Comparison of ENCODE assay signal across 12 cellular contexts in genomic region chr2:230601510-230601909, GRCh38.
DNase-seq lines count a peak whose midpoint lies in the region; ATAC-seq and TF ChIP-seq lines count a peak whose summit lies in the region.
"Had no signal": no experiment of that assay in that cellular context is flagged by ENCODE, and none has a peak within 500 bp of the region (broad histone marks: within the 10 kb centered on the region; RNA-seq: fewer than 3 reads in every experiment).

No MANE protein-coding gene starts in this region.

- no peaks in the 10 kb centered on the region for H3F3A ChIP-seq in SK-N-SH (replicated peaks; ENCODE audit: insufficient read depth)

- H3K36me3 Mint-ChIP-seq in CD4-positive, CD25-positive, alpha-beta regulatory T cell = peaks cover 4% of the 10 kb centered on the region

- no peak for ATAC-seq in CD4-positive, CD25-positive, alpha-beta regulatory T cell (ENCODE audit: low read depth in 2 of 2)
- peak; percentile 54 for ATAC-seq in GM18873 (IDR thresholded peaks at IDR 0.05; ENCODE audit: low FRiP score, unreplicated experiment)
- ATAC-seq in HG02870 (IDR thresholded peaks at IDR 0.05; ENCODE audit: unreplicated experiment) = peak; percentile 62
- ATAC-seq in GM19397 (IDR thresholded peaks at IDR 0.05; ENCODE audit: unreplicated experiment) = no peak

- no peak for TF ChIP-seq EP300 in SK-N-SH (IDR thresholded peaks at IDR 0.05; ENCODE audit: borderline replicate concordance in 1 of 2, low read depth in 1 of 2, low read length in 1 of 2)

- H3K4me2 ChIP-seq in OCI-LY3 (ENCODE audit: low read length) (peak overlapping the region; percentile 66), SK-N-SH (no peak overlapping the region)

- WGBS in SK-N-SH (ENCODE audit: low lambda C conversion rate) = 77% methylated on average over 7 of the region's 7 CpGs

- no peak for TF ChIP-seq CTCF in OCI-LY3 (IDR thresholded peaks at IDR 0.05; ENCODE audit: low read depth, low read length)
- TF ChIP-seq CTCF in SK-N-SH (IDR thresholded peaks at IDR 0.05) = no peak

- H3K9ac ChIP-seq in OCI-LY3 (ENCODE audit: low read length) = peak overlapping the region; percentile 52
- H3K9ac ChIP-seq in SK-N-SH = no peak overlapping the region
- H3K9ac ChIP-seq: GM23248 had no signal

- H4K20me1 ChIP-seq in OCI-LY3 (ENCODE audit: insufficient read depth, low read length) (no peaks in the 10 kb centered on the region), SK-N-SH (ENCODE audit: insufficient read depth) (no peaks in the 10 kb centered on the region)

- peaks cover 56% of the 10 kb centered on the region for H3K4me1 ChIP-seq in CD4-positive, CD25-positive, alpha-beta regulatory T cell (ENCODE audit: control insufficient read depth, insufficient read depth, low read length, poor library complexity, severe bottlenecking)
- H3K4me1 ChIP-seq in OCI-LY3 (ENCODE audit: low read length) (peaks cover 67% of the 10 kb centered on the region), SK-N-SH (ENCODE audit: control insufficient read depth in 1 of 2, insufficient read depth in 2 of 2, low read depth in 1 of 2, low read length in 1 of 2) (no peaks in the 10 kb centered on the region)

- peak in 1 of 3 donors; percentile 43 for DNase-seq in CD4-positive, CD25-positive, alpha-beta regulatory T cell
- DNase-seq in NCI-H1694 treated with DMSO at 0.1 percent for 48 hours (lab: John Stamatoyannopoulos, UW) (no peak), SK-N-SH (no peak), HEK293T (ENCODE audit: extremely low spot score) (no peak)
- DNase-seq: GM23248, islet precursor cell, NCI-H1417 had no signal

- H3K9me2 ChIP-seq in SK-N-SH = no peaks in the 10 kb centered on the region

- H3K79me2 ChIP-seq in OCI-LY3 (ENCODE audit: low read length) (peaks cover 3% of the 10 kb centered on the region; the same call in 1 of the 2 replicates), SK-N-SH (ENCODE audit: insufficient read depth) (no peaks in the 10 kb centered on the region)

- H3K36me3 ChIP-seq in CD4-positive, CD25-positive, alpha-beta regulatory T cell (ENCODE audit: control insufficient read depth, insufficient read depth, low read length) = no peaks in the 10 kb centered on the region
- H3K36me3 ChIP-seq in OCI-LY3 (replicated peaks; ENCODE audit: low read depth, low read length) (no peaks in the 10 kb centered on the region), SK-N-SH (replicated peaks in 1 of 2; ENCODE audit: control insufficient read depth in 1 of 2, insufficient read depth in 2 of 2, low read length in 1 of 2) (no peaks in the 10 kb centered on the region)

- CTCF ChIA-PET in SK-N-SH (lab: Yijun Ruan, JAX) = interaction anchor here (0.6 to 1.6 kb wide), 3 partner anchors 8 to 198 kb away, joined by 3 to 4 read pairs (median 3); no protein-coding TSS in a partner anchor
- CTCF ChIA-PET in HEK293T (lab: Yijun Ruan, JAX) = no interaction called here

- H2AFZ ChIP-seq in OCI-LY3 (ENCODE audit: low read depth, low read length) (no peak overlapping the region), SK-N-SH (ENCODE audit: low read depth) (no peak overlapping the region)
- H2AFZ ChIP-seq: GM23248 had no signal

- peak overlapping the region in 2 of 3 donors; percentile 54 to 89 for H3K27ac Mint-ChIP-seq in CD4-positive, CD25-positive, alpha-beta regulatory T cell

- no peaks in the 10 kb centered on the region for H3K27me3 ChIP-seq in CD4-positive, CD25-positive, alpha-beta regulatory T cell (ENCODE audit: control insufficient read depth, insufficient read depth, low read length)
- no peaks in the 10 kb centered on the region for H3K27me3 ChIP-seq in OCI-LY3 (ENCODE audit: low read depth, low read length)
- no peaks in the 10 kb centered on the region for H3K27me3 ChIP-seq in SK-N-SH (ENCODE audit: insufficient read depth)

- no peaks in the 10 kb centered on the region for H3K27me3 Mint-ChIP-seq in CD4-positive, CD25-positive, alpha-beta regulatory T cell

- H3K9me3 Mint-ChIP-seq in CD4-positive, CD25-positive, alpha-beta regulatory T cell = peaks cover 0 to 30% (median 5%) of the 10 kb centered on the region in 7 donors

- H3K4me3 Mint-ChIP-seq in CD4-positive, CD25-positive, alpha-beta regulatory T cell = peak overlapping the region in 3 of 4 donors; percentile 16 to 79 (median 71)

- no peak overlapping the region for H3K4me3 ChIP-seq in CD4-positive, CD25-positive, alpha-beta regulatory T cell (ENCODE audit: low read depth, low read length)
- H3K4me3 ChIP-seq in OCI-LY3 (ENCODE audit: low read length) (peak overlapping the region; percentile 35; the same call in 1 of the 2 replicates), SK-N-SH (ENCODE audit: low read depth in 2 of 2, low read length in 1 of 2) (no peak overlapping the region)
- H3K4me3 ChIP-seq: GM23248 had no signal

- H3K27ac ChIP-seq in CD4-positive, CD25-positive, alpha-beta regulatory T cell (ENCODE audit: insufficient read depth, low read length, poor library complexity, severe bottlenecking) = peak overlapping the region; percentile 84
- peak overlapping the region; percentile 93 for H3K27ac ChIP-seq in OCI-LY3 (ENCODE audit: low read length)
- H3K27ac ChIP-seq in SK-N-SH (ENCODE audit: low read depth in 2 of 2, low read length in 1 of 2) = no peak overlapping the region
- H3K27ac ChIP-seq: C4-2B, GM23248 had no signal

- no peaks in the 10 kb centered on the region for H3K9me3 ChIP-seq in CD4-positive, CD25-positive, alpha-beta regulatory T cell (ENCODE audit: control insufficient read depth in 2 of 2, low read length in 2 of 2)
- H3K9me3 ChIP-seq in OCI-LY3 (ENCODE audit: insufficient read depth, low read length) (no peaks in the 10 kb centered on the region), SK-N-SH (no peaks in the 10 kb centered on the region)

- H3K4me1 Mint-ChIP-seq in CD4-positive, CD25-positive, alpha-beta regulatory T cell = peaks cover 36 to 88% (median 54%) of the 10 kb centered on the region in 4 donors

- POLR2A ChIA-PET in SK-N-SH (lab: Yijun Ruan, JAX) = no interaction called here
- POLR2A ChIA-PET in HEK293T (lab: Yijun Ruan, JAX) = no interaction called here

- no peak for TF ChIP-seq RAD21 in SK-N-SH (IDR thresholded peaks at IDR 0.05; ENCODE audit: low read length)

TF ChIP-seq in SK-N-SH, 30 proteins besides CTCF, POLR2A, EP300 and RAD21 (continues in another document):
- no peak for TF ChIP-seq FOXJ3 (CRISPR knock-in tag; IDR thresholded peaks at IDR 0.05)
- TF ChIP-seq NFIC (IDR thresholded peaks at IDR 0.05; ENCODE audit: borderline replicate concordance) = no peak
- TF ChIP-seq CHD2 (IDR thresholded peaks at IDR 0.05; ENCODE audit: low read length, partially characterized antibody) = no peak
- TF ChIP-seq JUND (IDR thresholded peaks at IDR 0.05) = no peak
- no peak for TF ChIP-seq MXI1 (IDR thresholded peaks at IDR 0.05; ENCODE audit: low read depth, low read length)
- no peak for TF ChIP-seq YY1 (IDR thresholded peaks at IDR 0.05; ENCODE audit: low read depth)
- no peak for TF ChIP-seq FOXM1 (IDR thresholded peaks at IDR 0.05; ENCODE audit: low read depth)
- no peak for TF ChIP-seq RFX5 (IDR thresholded peaks at IDR 0.05; ENCODE audit: low read length)
- TF ChIP-seq FOSL2 (IDR thresholded peaks at IDR 0.05; ENCODE audit: borderline replicate concordance, low read depth) = no peak
- no peak for TF ChIP-seq NRF1 (IDR thresholded peaks at IDR 0.05; ENCODE audit: low read depth, low read length)
- no peak for TF ChIP-seq TCF12 (IDR thresholded peaks at IDR 0.05)
- no peak for TF ChIP-seq ZBTB33 (IDR thresholded peaks at IDR 0.05; ENCODE audit: borderline replicate concordance, low read depth)

TF ChIP-seq in HEK293T, 16 proteins besides CTCF, POLR2A, EP300 and RAD21:
- no peak for TF ChIP-seq BHLHE40 (IDR thresholded peaks at IDR 0.05; ENCODE audit: borderline replicate concordance)
- no peak for TF ChIP-seq ELF4 (IDR thresholded peaks at IDR 0.05)
- no peak for TF ChIP-seq SP1 (IDR thresholded peaks at IDR 0.05)
- TF ChIP-seq TARDBP (IDR thresholded peaks at IDR 0.05) = no peak
- no peak for TF ChIP-seq FOXA1 (IDR thresholded peaks at IDR 0.05)
- no peak for TF ChIP-seq CTBP1 (IDR thresholded peaks at IDR 0.05; ENCODE audit: borderline replicate concordance)

Comparison
In these comparisons a context has a peak if more than half of its experiments do, and no peak if none do; other contexts are left out.
1. ATAC-seq: peak in GM18873 (single experiment) and HG02870 (single experiment); none in CD4-positive, CD25-positive, alpha-beta regulatory T cell (0 of 2) and GM19397 (single experiment).
2. H3K27ac ChIP-seq: peak in CD4-positive, CD25-positive, alpha-beta regulatory T cell (single experiment) and OCI-LY3 (single experiment); none in SK-N-SH (0 of 2).